2 cellular contexts compared by ENCODE assay signal in genomic region chr2:108417254-108417653, GRCh38.
TF ChIP-seq lines count a peak whose summit lies in the region.

No MANE protein-coding gene starts in this region.

TF ChIP-seq in HEK293, 187 proteins besides CTCF, POLR2A, EP300 and RAD21:
- TF ChIP-seq ZNF747 (tag by site-specific recombination; IDR thresholded peaks at IDR 0.05) (no peak), ZSCAN30 (tag by site-specific recombination; IDR thresholded peaks at IDR 0.05) (no peak), ZNF48 (tag by site-specific recombination; IDR thresholded peaks at IDR 0.05) (no peak), ZNF394 (tag by site-specific recombination; IDR thresholded peaks at IDR 0.05; ENCODE audit: borderline replicate concordance) (no peak), GFI1B (tag by site-specific recombination; IDR thresholded peaks at IDR 0.05) (no peak), ZNF521 (tag by site-specific recombination; IDR thresholded peaks at IDR 0.05) (no peak), ZNF623 (tag by site-specific recombination; IDR thresholded peaks at IDR 0.05) (no peak), ZNF585B (tag by site-specific recombination; IDR thresholded peaks at IDR 0.05) (no peak), ZNF140 (tag by site-specific recombination; IDR thresholded peaks at IDR 0.05) (no peak), ZNF19 (tag by site-specific recombination; IDR thresholded peaks at IDR 0.05; ENCODE audit: low read depth) (no peak), ZNF830 (tag by site-specific recombination; IDR thresholded peaks at IDR 0.05; ENCODE audit: low read depth) (no peak)
- TF ChIP-seq, protein P1, sequence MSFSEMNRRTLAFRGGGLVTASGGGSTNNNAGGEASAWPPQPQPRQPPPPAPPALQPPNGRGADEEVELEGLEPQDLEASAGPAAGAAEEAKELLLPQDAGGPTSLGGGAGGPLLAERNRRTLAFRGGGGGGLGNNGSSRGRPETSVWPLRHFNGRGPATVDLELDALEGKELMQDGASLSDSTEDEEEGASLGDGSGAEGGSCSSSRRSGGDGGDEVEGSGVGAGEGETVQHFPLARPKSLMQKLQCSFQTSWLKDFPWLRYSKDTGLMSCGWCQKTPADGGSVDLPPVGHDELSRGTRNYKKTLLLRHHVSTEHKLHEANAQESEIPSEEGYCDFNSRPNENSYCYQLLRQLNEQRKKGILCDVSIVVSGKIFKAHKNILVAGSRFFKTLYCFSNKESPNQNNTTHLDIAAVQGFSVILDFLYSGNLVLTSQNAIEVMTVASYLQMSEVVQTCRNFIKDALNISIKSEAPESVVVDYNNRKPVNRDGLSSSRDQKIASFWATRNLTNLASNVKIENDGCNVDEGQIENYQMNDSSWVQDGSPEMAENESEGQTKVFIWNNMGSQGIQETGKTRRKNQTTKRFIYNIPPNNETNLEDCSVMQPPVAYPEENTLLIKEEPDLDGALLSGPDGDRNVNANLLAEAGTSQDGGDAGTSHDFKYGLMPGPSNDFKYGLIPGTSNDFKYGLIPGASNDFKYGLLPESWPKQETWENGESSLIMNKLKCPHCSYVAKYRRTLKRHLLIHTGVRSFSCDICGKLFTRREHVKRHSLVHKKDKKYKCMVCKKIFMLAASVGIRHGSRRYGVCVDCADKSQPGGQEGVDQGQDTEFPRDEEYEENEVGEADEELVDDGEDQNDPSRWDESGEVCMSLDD (tag by site-specific recombination; IDR thresholded peaks at IDR 0.05): no peak
- TF ChIP-seq, protein P2, sequence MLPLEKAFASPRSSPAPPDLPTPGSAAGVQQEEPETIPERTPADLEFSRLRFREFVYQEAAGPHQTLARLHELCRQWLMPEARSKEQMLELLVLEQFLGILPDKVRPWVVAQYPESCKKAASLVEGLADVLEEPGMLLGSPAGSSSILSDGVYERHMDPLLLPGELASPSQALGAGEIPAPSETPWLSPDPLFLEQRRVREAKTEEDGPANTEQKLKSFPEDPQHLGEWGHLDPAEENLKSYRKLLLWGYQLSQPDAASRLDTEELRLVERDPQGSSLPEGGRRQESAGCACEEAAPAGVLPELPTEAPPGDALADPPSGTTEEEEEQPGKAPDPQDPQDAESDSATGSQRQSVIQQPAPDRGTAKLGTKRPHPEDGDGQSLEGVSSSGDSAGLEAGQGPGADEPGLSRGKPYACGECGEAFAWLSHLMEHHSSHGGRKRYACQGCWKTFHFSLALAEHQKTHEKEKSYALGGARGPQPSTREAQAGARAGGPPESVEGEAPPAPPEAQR (tag by site-specific recombination; IDR thresholded peaks at IDR 0.05): no peak
TF ChIP-seq in HEK293: peak in this region for 0.

TF ChIP-seq in GM12878, 131 proteins besides CTCF, POLR2A, EP300 and RAD21:
- no peak for TF ChIP-seq HDAC6 (IDR thresholded peaks at IDR 0.05; ENCODE audit: unreplicated experiment)
- TF ChIP-seq BRCA1 (IDR thresholded peaks at IDR 0.05; ENCODE audit: low read depth, low read length): no peak
- TF ChIP-seq ZSCAN29 (IDR thresholded peaks at IDR 0.05): no peak
- no peak for TF ChIP-seq ZBED1 (IDR thresholded peaks at IDR 0.05; ENCODE audit: borderline replicate concordance)
- TF ChIP-seq, protein P3, sequence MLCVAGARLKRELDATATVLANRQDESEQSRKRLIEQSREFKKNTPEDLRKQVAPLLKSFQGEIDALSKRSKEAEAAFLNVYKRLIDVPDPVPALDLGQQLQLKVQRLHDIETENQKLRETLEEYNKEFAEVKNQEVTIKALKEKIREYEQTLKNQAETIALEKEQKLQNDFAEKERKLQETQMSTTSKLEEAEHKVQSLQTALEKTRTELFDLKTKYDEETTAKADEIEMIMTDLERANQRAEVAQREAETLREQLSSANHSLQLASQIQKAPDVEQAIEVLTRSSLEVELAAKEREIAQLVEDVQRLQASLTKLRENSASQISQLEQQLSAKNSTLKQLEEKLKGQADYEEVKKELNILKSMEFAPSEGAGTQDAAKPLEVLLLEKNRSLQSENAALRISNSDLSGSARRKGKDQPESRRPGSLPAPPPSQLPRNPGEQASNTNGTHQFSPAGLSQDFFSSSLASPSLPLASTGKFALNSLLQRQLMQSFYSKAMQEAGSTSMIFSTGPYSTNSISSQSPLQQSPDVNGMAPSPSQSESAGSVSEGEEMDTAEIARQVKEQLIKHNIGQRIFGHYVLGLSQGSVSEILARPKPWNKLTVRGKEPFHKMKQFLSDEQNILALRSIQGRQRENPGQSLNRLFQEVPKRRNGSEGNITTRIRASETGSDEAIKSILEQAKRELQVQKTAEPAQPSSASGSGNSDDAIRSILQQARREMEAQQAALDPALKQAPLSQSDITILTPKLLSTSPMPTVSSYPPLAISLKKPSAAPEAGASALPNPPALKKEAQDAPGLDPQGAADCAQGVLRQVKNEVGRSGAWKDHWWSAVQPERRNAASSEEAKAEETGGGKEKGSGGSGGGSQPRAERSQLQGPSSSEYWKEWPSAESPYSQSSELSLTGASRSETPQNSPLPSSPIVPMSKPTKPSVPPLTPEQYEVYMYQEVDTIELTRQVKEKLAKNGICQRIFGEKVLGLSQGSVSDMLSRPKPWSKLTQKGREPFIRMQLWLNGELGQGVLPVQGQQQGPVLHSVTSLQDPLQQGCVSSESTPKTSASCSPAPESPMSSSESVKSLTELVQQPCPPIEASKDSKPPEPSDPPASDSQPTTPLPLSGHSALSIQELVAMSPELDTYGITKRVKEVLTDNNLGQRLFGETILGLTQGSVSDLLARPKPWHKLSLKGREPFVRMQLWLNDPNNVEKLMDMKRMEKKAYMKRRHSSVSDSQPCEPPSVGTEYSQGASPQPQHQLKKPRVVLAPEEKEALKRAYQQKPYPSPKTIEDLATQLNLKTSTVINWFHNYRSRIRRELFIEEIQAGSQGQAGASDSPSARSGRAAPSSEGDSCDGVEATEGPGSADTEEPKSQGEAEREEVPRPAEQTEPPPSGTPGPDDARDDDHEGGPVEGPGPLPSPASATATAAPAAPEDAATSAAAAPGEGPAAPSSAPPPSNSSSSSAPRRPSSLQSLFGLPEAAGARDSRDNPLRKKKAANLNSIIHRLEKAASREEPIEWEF (IDR thresholded peaks at IDR 0.05; ENCODE audit: insufficient replicate concordance, low read depth, low read length): no peak
